Comparison of ENCODE assay signal across 28 cellular contexts in the genomic region with DNA sequence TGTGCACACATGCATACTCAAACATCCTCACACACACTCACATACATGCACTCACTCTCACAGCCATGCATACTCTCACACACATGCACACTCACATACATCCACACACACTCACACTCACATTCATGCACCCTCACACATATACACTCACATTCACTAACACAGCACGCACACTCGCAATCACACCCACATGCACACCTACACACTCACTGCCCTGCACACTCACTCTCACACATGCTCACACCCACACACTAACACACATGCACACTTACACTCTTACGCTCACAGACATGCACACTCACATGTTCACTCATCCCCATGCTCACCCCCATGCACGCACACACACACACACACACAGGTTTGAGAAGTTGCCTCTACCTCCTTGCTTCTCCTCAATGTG.
"Had no signal": no experiment of that assay in that cellular context is flagged by ENCODE, and none has a peak within 500 bp of the region (broad histone marks: within the 10 kb centered on the region; RNA-seq: fewer than 3 reads in every experiment).

No MANE protein-coding gene starts in this region.

- ATAC-seq: heart right ventricle; naive thymus-derived CD8-positive, alpha-beta T cell; sciatic nerve; stimulated activated naive B cell treated with anti-CD40 and anti-IgM and Interleukin-4, amounts not matched to agents 10 μg/mL and 1 μg/mL and 100 μg/mL, for 72 hours; stimulated activated naive CD8-positive, alpha-beta T cell treated with anti-CD3 and anti-CD28 coated beads, Interleukin-15, Interleukin-2, amounts not matched to agents 100 U/mL and 50 U/mL, for 24 hours; upper lobe of right lung had no signal

- H3K4me3 Mint-ChIP-seq: naive thymus-derived CD8-positive, alpha-beta T cell; nephron; neural crest cell; stimulated activated naive B cell treated with anti-CD40 and anti-IgM and Interleukin-4, amounts not matched to agents 10 μg/mL and 1 μg/mL and 100 μg/mL, for 72 hours had no signal

- H3K36me3 Mint-ChIP-seq: naive thymus-derived CD8-positive, alpha-beta T cell; stimulated activated naive B cell treated with anti-CD40 and anti-IgM and Interleukin-4, amounts not matched to agents 10 μg/mL and 1 μg/mL and 100 μg/mL, for 72 hours had no signal

- H3K27me3 ChIP-seq: hepatocyte, ovary, right atrium auricular region, testis, thyroid gland, transverse colon, upper lobe of right lung had no signal

- H3K27ac ChIP-seq: heart right ventricle, hepatocyte, left ventricle myocardium inferior, neutrophil, ovary, right atrium auricular region, skin epidermis, stomach, testis, thyroid gland, transverse colon, upper lobe of right lung had no signal

- H3K79me2 ChIP-seq: hepatocyte had no signal

- FAIRE-seq: urothelium cell line had no signal

- H2AFZ ChIP-seq: hepatocyte had no signal

- H3K4me1 Mint-ChIP-seq: naive thymus-derived CD8-positive, alpha-beta T cell; nephron had no signal

- H3K4me2 ChIP-seq: hepatocyte had no signal

- H3K27ac Mint-ChIP-seq: naive thymus-derived CD8-positive, alpha-beta T cell; nephron; progenitor cell of endocrine pancreas; stimulated activated naive B cell treated with anti-CD40 and anti-IgM and Interleukin-4, amounts not matched to agents 10 μg/mL and 1 μg/mL and 100 μg/mL, for 72 hours had no signal

- H3K4me3 ChIP-seq: heart right ventricle, hepatocyte, left ventricle myocardium inferior, lung, ovary, right atrium auricular region, skin epidermis, stomach, testis, thyroid gland, transverse colon, upper lobe of right lung had no signal

- H3K9me3 ChIP-seq: heart right ventricle, left ventricle myocardium inferior, neutrophil, ovary, right atrium auricular region, stomach, testis, thyroid gland, transverse colon, upper lobe of right lung had no signal

- DNase-seq: heart right ventricle; islet precursor cell; left ventricle myocardium inferior; mesendoderm; midbrain; naive thymus-derived CD8-positive, alpha-beta T cell; ovary; stimulated activated CD4-positive, alpha-beta T cell treated with anti-CD3 and anti-CD28 coated beads, Interleukin-12 subunit alpha, Interleukin-12 subunit beta, amount 100 ng/mL, for 4 hours; stimulated activated CD4-positive, alpha-beta T cell treated with anti-CD3 and anti-CD28 coated beads, Interleukin-15, amount 100 ng/mL, for 24 hours; stimulated activated CD4-positive, alpha-beta T cell treated with anti-CD3 and anti-CD28 coated beads, Interleukin-2, amount 100 ng/mL, for 24 hours; stimulated activated CD4-positive, alpha-beta T cell treated with anti-CD3 and anti-CD28 coated beads, Interleukin-4, amount 100 ng/mL, for 1 hour; stimulated activated naive B cell treated with anti-CD40 and anti-IgM and Interleukin-4, amounts not matched to agents 10 μg/mL and 1 μg/mL and 100 μg/mL, for 72 hours; stimulated activated naive CD8-positive, alpha-beta T cell treated with anti-CD3 and anti-CD28 coated beads, Interleukin-15, Interleukin-2, amounts not matched to agents 100 U/mL and 50 U/mL, for 24 hours; stomach; testis; thyroid gland; transverse colon; upper lobe of right lung had no signal

- H3K9me3 Mint-ChIP-seq: naive thymus-derived CD8-positive, alpha-beta T cell; neural crest cell; stimulated activated naive B cell treated with anti-CD40 and anti-IgM and Interleukin-4, amounts not matched to agents 10 μg/mL and 1 μg/mL and 100 μg/mL, for 72 hours had no signal

- H3K36me3 ChIP-seq: heart right ventricle, left ventricle myocardium inferior, neutrophil, ovary, right atrium auricular region, stomach, thyroid gland, transverse colon, upper lobe of right lung had no signal

- H3K4me1 ChIP-seq: heart right ventricle, left ventricle myocardium inferior, right atrium auricular region, stomach, testis, thyroid gland, transverse colon, upper lobe of right lung had no signal
